In genomic region chr3:175149675-175150074, GRCh38 we compare ENCODE assay signal across 9 cellular contexts.
A peak's percentile ranks its signal among the peaks of the same experiment; 100 is the strongest.
DNase-seq lines count a peak whose midpoint lies in the region; ATAC-seq, FAIRE-seq and TF ChIP-seq lines count a peak whose summit lies in the region.
"Had no signal": no experiment of that assay in that cellular context is flagged by ENCODE, and none has a peak within 500 bp of the region (broad histone marks: within the 10 kb centered on the region; RNA-seq: fewer than 3 reads in every experiment).

No MANE protein-coding gene starts in this region.

- H3K27ac ChIP-seq in A673 (ENCODE audit: low read depth, low read length, poor library complexity, severe bottlenecking), result no peak overlapping the region
- H3K27ac ChIP-seq: BLaER1 had no signal

- FAIRE-seq in bronchial epithelial cell (lab: Jason Lieb, UNC) (no peak), H54 (lab: Jason Lieb, UNC) (no peak)

- BruUV-seq in A673 (replicated peaks; lab: Mats Ljungman, UMichigan), result no TSS peak

- DNase-seq in DMS153 (lab: John Stamatoyannopoulos, UW) (peak; percentile 99), NCI-H1694 (lab: John Stamatoyannopoulos, UW) (peak; percentile 63), bronchial epithelial cell (ENCODE audit: low read depth) (peak; percentile 70), H54 (ENCODE audit: insufficient read length, low spot score) (no peak), SKM-1 treated with dmso at 0.1 percent for 144 hours (lab: John Stamatoyannopoulos, UW; ENCODE audit: unreplicated experiment) (no peak), A673 (ENCODE audit: low spot score) (no peak)
- DNase-seq in effector CD4-positive, alpha-beta T cell, result no peak

- POLR2A ChIA-PET in A673 (lab: Charles Lee; ENCODE audit: low non-redundant PET), result no interaction called here

- TF ChIP-seq CTCF in bronchial epithelial cell (IDR thresholded peaks at IDR 0.05; ENCODE audit: insufficient read depth, low read length, severe bottlenecking) (no peak), A673 (conservative IDR thresholded peaks at IDR 0.05; ENCODE audit: low read depth, low read length) (no peak)

- no peaks in the 10 kb centered on the region for H3K27me3 ChIP-seq in bronchial epithelial cell (ENCODE audit: control insufficient read depth, insufficient read depth, low read length)
- no peaks in the 10 kb centered on the region for H3K27me3 ChIP-seq in A673 (replicated peaks; ENCODE audit: insufficient read depth, low read depth, low read length, poor library complexity)
- H3K27me3 ChIP-seq: BLaER1 had no signal

- H3K4me3 ChIP-seq in bronchial epithelial cell (ENCODE audit: low read depth, low read length) (no peak overlapping the region), A673 (ENCODE audit: low read depth, low read length, poor library complexity, severe bottlenecking) (no peak overlapping the region)
- H3K4me3 ChIP-seq: BLaER1 had no signal

- H3K9me3 ChIP-seq in A673 (ENCODE audit: low read depth, low read length, poor library complexity, severe bottlenecking), result no peaks in the 10 kb centered on the region

- no peak for TF ChIP-seq POLR2A in H54 (IDR thresholded peaks at IDR 0.05; ENCODE audit: low read depth, low read length)

- intact Hi-C loops in A673 (cut with micrococcal nuclease; ENCODE audit: unreplicated experiment), result no loop called here

- ATAC-seq in HG02798 (IDR thresholded peaks at IDR 0.05; ENCODE audit: poor library complexity, unreplicated experiment), result peak; percentile 93

- H3K36me3 ChIP-seq in bronchial epithelial cell (ENCODE audit: control insufficient read depth, insufficient read depth, low read length) (no peaks in the 10 kb centered on the region), A673 (ENCODE audit: insufficient read depth, low read length, poor library complexity, severe bottlenecking) (no peaks in the 10 kb centered on the region)
- H3K36me3 ChIP-seq: BLaER1 had no signal

- CTCF ChIA-PET in A673 (lab: Charles Lee), result no interaction called here

- H3K4me1 ChIP-seq in A673 (ENCODE audit: insufficient read depth, low read length, poor library complexity, severe bottlenecking), result no peaks in the 10 kb centered on the region
- H3K4me1 ChIP-seq: BLaER1 had no signal

Comparison
In these comparisons a context has a peak if more than half of its experiments do, and no peak if none do; other contexts are left out.
1. DNase-seq: peak in DMS153 (single experiment), NCI-H1694 (single experiment) and bronchial epithelial cell (single experiment); none in H54 (single experiment), SKM-1 treated with dmso at 0.1 percent for 144 hours (single experiment), A673 (single experiment) and effector CD4-positive, alpha-beta T cell (single experiment).